In genomic region chr12:110635055-110635454, GRCh38 we compare ENCODE assay signal across 17 cellular contexts.
"Had no signal": no experiment of that assay in that cellular context is flagged by ENCODE, and none has a peak within 500 bp of the region (broad histone marks: within the 10 kb centered on the region; RNA-seq: fewer than 3 reads in every experiment).

No MANE protein-coding gene starts in this region.

- H3K27ac Mint-ChIP-seq: progenitor cell of endocrine pancreas; T-helper 2 cell treated with Interferon-gamma antibody and Interleukin-4, amounts not matched to agents 5 μg/mL and 100 μg/mL, for 36 hours had no signal

- H3K27me3 ChIP-seq: cardiac muscle cell, colonic mucosa, foreskin keratinocyte had no signal

- H3K4me3 ChIP-seq: cardiac muscle cell, colonic mucosa, lung had no signal

- DNase-seq: activated CD4-positive, alpha-beta T cell treated with anti-CD3 and anti-CD28 coated beads for 1 hour; activated CD8-positive, alpha-beta memory T cell treated with anti-CD3 and anti-CD28 coated beads for 24 hours; colonic mucosa; effector CD4-positive, alpha-beta T cell; foreskin keratinocyte; left cardiac atrium; naive thymus-derived CD8-positive, alpha-beta T cell; right cardiac atrium; small intestine; SW 1271; trophoblast cell had no signal

- H3K4me1 ChIP-seq: colonic mucosa had no signal

- H3K9me3 ChIP-seq: colonic mucosa had no signal

- FAIRE-seq: astrocyte, endothelial cell of umbilical vein, small intestine had no signal

- ATAC-seq: foreskin keratinocyte; left cardiac atrium; naive thymus-derived CD8-positive, alpha-beta T cell; right cardiac atrium had no signal

- H3K27ac ChIP-seq: cardiac muscle cell, colonic mucosa, foreskin keratinocyte had no signal

- H3K36me3 ChIP-seq: colonic mucosa had no signal

- H3K27me3 Mint-ChIP-seq: naive thymus-derived CD8-positive, alpha-beta T cell; progenitor cell of endocrine pancreas had no signal

- H3K4me3 Mint-ChIP-seq: naive thymus-derived CD8-positive, alpha-beta T cell; T-helper 2 cell treated with Interferon-gamma antibody and Interleukin-4, amounts not matched to agents 5 μg/mL and 100 μg/mL, for 36 hours had no signal

- H3K9me3 Mint-ChIP-seq: naive thymus-derived CD8-positive, alpha-beta T cell; T-helper 2 cell treated with Interferon-gamma antibody and Interleukin-4, amounts not matched to agents 5 μg/mL and 100 μg/mL, for 36 hours had no signal
